Comparison of ENCODE assay signal across 15 cellular contexts in the genomic region with DNA sequence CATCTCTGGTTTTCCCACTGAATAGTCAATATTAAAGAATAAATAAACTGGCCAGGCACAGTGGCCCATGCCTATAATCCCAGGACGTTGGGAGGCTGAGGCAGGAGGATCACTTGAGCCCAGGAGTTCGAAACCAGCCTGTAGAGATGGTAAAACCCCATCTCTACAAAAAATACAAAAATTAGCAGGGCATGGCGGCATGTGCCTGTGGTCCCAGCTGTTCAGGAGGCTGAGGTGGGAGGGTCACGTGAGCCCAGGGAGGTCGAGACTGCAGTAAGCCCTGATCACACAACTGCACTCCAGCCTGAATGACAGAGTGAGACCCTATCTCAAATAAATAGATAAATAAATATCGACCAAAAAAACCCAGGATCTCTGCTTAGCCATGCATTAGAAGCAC.
"Had no signal": no experiment of that assay in that cellular context is flagged by ENCODE, and none has a peak within 500 bp of the region (broad histone marks: within the 10 kb centered on the region; RNA-seq: fewer than 3 reads in every experiment).

No MANE protein-coding gene starts in this region.

- H3K9me3 Mint-ChIP-seq: activated naive CD4-positive, alpha-beta T cell treated with anti-CD3 and anti-CD28 coated beads for 36 hours had no signal

- H3K9me3 ChIP-seq: adrenal gland, gastroesophageal sphincter, left lung had no signal

- ATAC-seq: gastroesophageal sphincter; heart right ventricle; left lung; naive thymus-derived CD8-positive, alpha-beta T cell; right cardiac atrium had no signal

- H3K4me3 Mint-ChIP-seq: activated naive CD4-positive, alpha-beta T cell treated with anti-CD3 and anti-CD28 coated beads for 36 hours; naive thymus-derived CD8-positive, alpha-beta T cell had no signal

- H3K27me3 ChIP-seq: adrenal gland, gastroesophageal sphincter, left lung had no signal

- H3K4me3 ChIP-seq: adrenal gland, gastroesophageal sphincter, heart right ventricle, left lung had no signal

- H3K36me3 Mint-ChIP-seq: naive thymus-derived CD8-positive, alpha-beta T cell had no signal

- DNase-seq: activated CD4-positive, CD25-positive, alpha-beta regulatory T cell treated with anti-CD3 and anti-CD28 coated beads, Interleukin-2, amount 50 U/mL, for 72 hours; activated naive CD4-positive, alpha-beta T cell treated with anti-CD3 and anti-CD28 coated beads for 36 hours; activated T-cell treated with anti-CD3 and anti-CD28 coated beads for 4 hours; erythroblast; heart right ventricle; mammary epithelial cell; right cardiac atrium; stimulated activated CD4-positive, alpha-beta T cell treated with anti-CD3 and anti-CD28 coated beads, Interleukin-1b, Interleukin-23, amount 100 ng/mL, for 48 hours; stimulated activated naive CD4-positive, alpha-beta T cell treated with Interleukin-2 at 50 U/mL for 16 hours; T-helper 1 cell; T1000 had no signal

- H3K27ac ChIP-seq: gastroesophageal sphincter, heart right ventricle, left lung had no signal

- H3K27ac Mint-ChIP-seq: activated naive CD4-positive, alpha-beta T cell treated with anti-CD3 and anti-CD28 coated beads for 36 hours had no signal

- H3K36me3 ChIP-seq: adrenal gland, gastroesophageal sphincter, heart right ventricle, left lung had no signal
